Comparison of ENCODE assay signal across 16 cellular contexts in the genomic region with DNA sequence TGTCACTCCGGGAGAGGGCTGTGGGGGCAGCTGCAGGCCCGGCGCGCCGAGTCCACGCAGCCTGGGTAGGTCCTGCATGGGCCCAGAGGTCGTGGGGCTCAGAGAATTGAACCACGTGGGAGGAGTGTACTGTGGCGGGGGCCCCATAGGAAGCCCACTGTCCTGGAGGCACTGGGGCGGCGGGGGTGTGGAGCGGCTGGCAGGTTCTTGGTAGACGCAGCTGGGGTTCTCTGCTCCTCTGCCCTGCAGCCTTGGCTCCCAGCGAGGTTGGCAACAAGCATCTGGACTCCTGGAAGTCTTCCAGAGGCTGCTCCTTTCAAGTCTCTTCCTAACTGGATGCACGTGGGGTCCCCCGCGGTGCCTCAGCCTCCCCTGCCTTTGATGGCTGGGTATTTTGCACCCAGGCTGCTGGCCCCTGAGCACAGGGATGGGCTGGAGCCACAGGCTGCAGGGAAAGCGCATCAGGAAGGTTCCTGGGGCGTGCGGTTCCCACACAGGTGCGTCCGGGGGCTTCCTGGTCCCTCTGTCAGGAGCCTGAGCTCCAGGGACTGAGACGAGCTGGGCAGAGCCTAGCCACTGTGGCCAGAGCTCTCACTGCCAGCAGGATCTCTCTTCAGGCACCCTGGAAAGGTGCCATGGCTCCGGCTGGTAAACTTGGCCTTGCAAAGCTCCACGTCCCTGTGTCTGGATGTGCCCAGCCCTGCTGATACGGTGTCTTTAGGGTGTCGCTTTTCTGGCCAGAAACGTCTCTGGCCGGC. TPM values are rescaled to one million over a fixed set of nuclear protein-coding genes. Genes with fewer than 3 reads are reported as not detected.
DNase-seq lines count a peak whose midpoint lies in the region; ATAC-seq and TF ChIP-seq lines count a peak whose summit lies in the region.
"Had no signal": no experiment of that assay in that cellular context is flagged by ENCODE, and none has a peak within 500 bp of the region (broad histone marks: within the 10 kb centered on the region; RNA-seq: fewer than 3 reads in every experiment).

No MANE protein-coding gene starts in this region.

- H3K27ac Mint-ChIP-seq in chondrocyte (ENCODE audit: unreplicated experiment): no peak overlapping the region
- H3K27ac Mint-ChIP-seq: activated CD8-positive, alpha-beta T cell treated with anti-CD3 and anti-CD28 coated beads, Interleukin-2, amount 10 ng/mL, durations not matched to agents 7 days and 5 days had no signal

- DNase-seq in Right ventricle myocardium inferior (ENCODE audit: missing footprints): peak; percentile 44
- DNase-seq in cardiac septum (ENCODE audit: low spot score): no peak
- peak; percentile 91 for DNase-seq in chondrocyte (ENCODE audit: low spot score)
- peak; percentile 59 for DNase-seq in medulla oblongata (ENCODE audit: extremely low spot score)
- no peak for DNase-seq in thyroid gland
- DNase-seq in NCI-H1436 (lab: John Stamatoyannopoulos, UW): no peak
- no peak for DNase-seq in NCI-H1105 treated with DMSO at 0.1 percent for 48 hours (lab: John Stamatoyannopoulos, UW)
- DNase-seq: activated CD8-positive, alpha-beta T cell treated with anti-CD3 and anti-CD28 coated beads, Interleukin-2, amount 10 ng/mL, durations not matched to agents 7 days and 5 days; activated gamma-delta T cell treated with Interleukin-2 at 50 U/mL for 16 hours; natural killer cell; NCI-H510A; stimulated activated CD8-positive, alpha-beta memory T cell treated with anti-CD3 and anti-CD28 coated beads, Interleukin-4, amount 100 ng/mL, for 48 hours had no signal

- 89 to 91% methylated on average over 7 to 26 of the region's 29 CpGs for WGBS in thyroid gland, 2 donors

- peaks cover 1% of the 10 kb centered on the region for H3K36me3 Mint-ChIP-seq in chondrocyte (ENCODE audit: low read depth)
- H3K36me3 Mint-ChIP-seq: natural killer cell had no signal

- H3K9me3 ChIP-seq in thyroid gland: no peaks in the 10 kb centered on the region
- H3K9me3 ChIP-seq: A549, vagina had no signal

- peak; percentile 53 for ATAC-seq in Right ventricle myocardium inferior
- no peak for ATAC-seq in GM21723 (IDR thresholded peaks at IDR 0.05; ENCODE audit: unreplicated experiment)
- ATAC-seq: activated CD8-positive, alpha-beta T cell treated with anti-CD3 and anti-CD28 coated beads, Interleukin-2, amount 10 ng/mL, durations not matched to agents 7 days and 5 days; natural killer cell had no signal

- no peaks in the 10 kb centered on the region for H3K27me3 Mint-ChIP-seq in chondrocyte (ENCODE audit: low read depth)

- TF ChIP-seq CTCF in chondrocyte (IDR thresholded peaks at IDR 0.05) (no peak), thyroid gland (IDR thresholded peaks at IDR 0.05) (no peak)

- no peaks in the 10 kb centered on the region for H3K9me3 Mint-ChIP-seq in chondrocyte (ENCODE audit: low read depth)
- H3K9me3 Mint-ChIP-seq: natural killer cell had no signal

- H3K27ac ChIP-seq in thyroid gland: peak overlapping the region in 2 of 3 donors; percentile 58 to 82
- H3K27ac ChIP-seq: A549, coronary artery, vagina had no signal

- no peaks in the 10 kb centered on the region for H3K27me3 ChIP-seq in thyroid gland
- H3K27me3 ChIP-seq: vagina had no signal

- TF ChIP-seq POLR2A in thyroid gland (IDR thresholded peaks at IDR 0.05): no peak

- H3K4me1 ChIP-seq in thyroid gland: peaks cover 24 to 31% of the 10 kb centered on the region in 2 donors
- H3K4me1 ChIP-seq: A549 had no signal

- intact Hi-C loops in Right ventricle myocardium inferior (cut with DNase I): loop anchor here (10.0 kb wide), 1 partner anchor 173 kb away; no protein-coding TSS in a partner anchor
- intact Hi-C loops in cardiac septum (cut with DNase I): no loop called here
- intact Hi-C loops in thyroid gland (cut with DNase I): no loop called here

- no peak overlapping the region for H3K4me3 ChIP-seq in thyroid gland (replicated peaks in 1 of 3)
- H3K4me3 ChIP-seq: A549, coronary artery, vagina had no signal

- no peaks in the 10 kb centered on the region for H3K4me1 Mint-ChIP-seq in chondrocyte (ENCODE audit: low read depth)

- H3K4me3 Mint-ChIP-seq in chondrocyte (ENCODE audit: unreplicated experiment): no peak overlapping the region
- H3K4me3 Mint-ChIP-seq: activated CD8-positive, alpha-beta T cell treated with anti-CD3 and anti-CD28 coated beads, Interleukin-2, amount 10 ng/mL, durations not matched to agents 7 days and 5 days had no signal

- peaks cover under 1 to 1% of the 10 kb centered on the region in 2 donors for H3K36me3 ChIP-seq in thyroid gland

RNA-seq across cellular contexts. Expression of a gene that starts 9.3 kb away (rescaled TPM):
- 10.5 TPM for total RNA-seq in Right ventricle myocardium inferior
- total RNA-seq in cardiac septum: 13.9 TPM
- total RNA-seq in chondrocyte: 27.3 to 29.7 TPM (median 27.4 TPM) in 3 replicates
- total RNA-seq in thyroid gland: 10 to 100 TPM in 3 of 4 donors, 1 to 10 TPM in 1; 8.6 to 23.3 (median 15.1) TPM

RNA-seq across cellular contexts. Expression of a gene that starts 28.4 kb away (rescaled TPM):
- 0.30 TPM for total RNA-seq in Right ventricle myocardium inferior
- total RNA-seq in cardiac septum: 0.40 TPM
- total RNA-seq in chondrocyte: 2.8 to 4.3 TPM (median 3.1 TPM) in 3 replicates
- total RNA-seq in thyroid gland: 1 to 10 TPM in 3 of 4 donors, not detected in 1; 1.1 to 1.5 (median 1.1) TPM

Comparison
In these comparisons a context has a peak if more than half of its experiments do, and no peak if none do; other contexts are left out.
1. DNase-seq: peak in Right ventricle myocardium inferior (single experiment), chondrocyte (single experiment) and medulla oblongata (single experiment); none in cardiac septum (single experiment), thyroid gland (0 of 2), NCI-H1436 (single experiment) and NCI-H1105 treated with DMSO at 0.1 percent for 48 hours (single experiment).